In the genomic region with DNA sequence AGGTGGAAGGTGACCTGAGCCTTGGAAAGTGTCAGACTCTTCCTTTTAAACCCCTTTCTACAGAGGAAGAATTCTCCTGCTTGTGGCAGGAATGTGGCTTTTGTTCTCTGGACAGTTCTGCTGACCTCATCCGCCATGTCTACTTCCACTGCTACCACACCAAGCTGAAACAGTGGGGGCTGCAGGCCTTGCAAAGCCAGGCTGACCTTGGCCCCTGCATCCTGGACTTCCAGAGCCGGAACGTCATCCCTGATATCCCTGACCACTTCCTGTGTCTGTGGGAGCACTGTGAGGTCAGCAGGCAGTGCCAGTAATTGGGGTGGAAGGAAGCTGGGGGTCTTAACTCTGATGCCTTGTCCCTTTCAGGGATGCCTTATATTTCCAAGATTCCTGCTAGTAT, we compare ENCODE assay signal across 15 cellular contexts.
"Had no signal": no experiment of that assay in that cellular context is flagged by ENCODE, and none has a peak within 500 bp of the region (broad histone marks: within the 10 kb centered on the region; RNA-seq: fewer than 3 reads in every experiment).

No MANE protein-coding gene starts in this region.

- H3K36me3 ChIP-seq: uterus had no signal

- H3K27me3 ChIP-seq: dorsolateral prefrontal cortex, esophagus squamous epithelium, heart right ventricle, left lung, stomach, uterus had no signal

- DNase-seq: activated CD4-positive, alpha-beta T cell treated with anti-CD3 and anti-CD28 coated beads for 4 hours; activated CD8-positive, alpha-beta T cell treated with anti-CD3 and anti-CD28 coated beads, Interleukin-2, amount 10 ng/mL, durations not matched to agents 7 days and 5 days; activated naive CD4-positive, alpha-beta T cell treated with anti-CD3 and anti-CD28 coated beads, Interleukin-2, amount 10 ng/mL, durations not matched to agents 7 days and 5 days; amygdala; cerebellar nuclear complex; dorsolateral prefrontal cortex; esophagus squamous epithelium; heart right ventricle; islet precursor cell; left lung; retina; stimulated activated CD4-positive, alpha-beta T cell treated with anti-CD3 and anti-CD28 coated beads, Interleukin-4, amount 100 ng/mL, for 4 hours; stomach; T-helper 9 cell; uterus had no signal

- H3K4me3 ChIP-seq: dorsolateral prefrontal cortex, esophagus squamous epithelium, heart right ventricle, left lung, stomach, uterus had no signal

- H3K9me3 ChIP-seq: esophagus squamous epithelium, heart right ventricle, left lung, stomach, uterus had no signal

- ATAC-seq: activated CD8-positive, alpha-beta T cell treated with anti-CD3 and anti-CD28 coated beads, Interleukin-2, amount 10 ng/mL, durations not matched to agents 7 days and 5 days; heart right ventricle; left lung had no signal

- H3K27ac ChIP-seq: dorsolateral prefrontal cortex, esophagus squamous epithelium, left lung, stomach, uterus had no signal

- H3K4me1 ChIP-seq: uterus had no signal
